ENCODE assay signal across 8 cellular contexts in genomic region chr13:106570354-106570822, GRCh38. TPM values are rescaled to one million over a fixed set of nuclear protein-coding genes. Genes with fewer than 3 reads are reported as not detected.
DNase-seq lines count a peak whose midpoint lies in the region; ATAC-seq and TF ChIP-seq lines count a peak whose summit lies in the region.

No MANE protein-coding gene starts in this region.

- TF ChIP-seq CTCF in coronary artery (IDR thresholded peaks at IDR 0.05), result no peak
- TF ChIP-seq CTCF in mesothelial cell of epicardium (IDR thresholded peaks at IDR 0.05; ENCODE audit: unreplicated experiment), result no peak

- H3K4me3 Mint-ChIP-seq in mesothelial cell of epicardium, result peak overlapping the region; percentile 56
- H3K4me3 Mint-ChIP-seq in stimulated activated effector memory CD8-positive, alpha-beta T cell treated with anti-CD3 and anti-CD28 coated beads, Interleukin-12 subunit alpha, Interleukin-12 subunit beta, amount 100 ng/mL, for 72 hours, result peak overlapping the region; percentile 49

- H3K9me3 Mint-ChIP-seq in mesothelial cell of epicardium, result no peaks in the 10 kb centered on the region
- no peaks in the 10 kb centered on the region for H3K9me3 Mint-ChIP-seq in stimulated activated effector memory CD8-positive, alpha-beta T cell treated with anti-CD3 and anti-CD28 coated beads, Interleukin-12 subunit alpha, Interleukin-12 subunit beta, amount 100 ng/mL, for 72 hours

- DNase-seq in D341Med (ENCODE audit: low spot score) (peak; percentile 43), HPDE6-E6E7 (ENCODE audit: extremely low spot score) (peak; percentile 21), coronary artery (ENCODE audit: low spot score) (peak; percentile 74), mesothelial cell of epicardium (ENCODE audit: low spot score in 2 of 2, unreplicated experiment in 2 of 2) (peak; percentile 60 to 84), NCI-H1105 (lab: John Stamatoyannopoulos, UW) (no peak)
- peak in 1 of 2 donors; percentile 14 for DNase-seq in stimulated activated effector memory CD8-positive, alpha-beta T cell treated with anti-CD3 and anti-CD28 coated beads, Interleukin-12 subunit alpha, Interleukin-12 subunit beta, amount 100 ng/mL, for 72 hours (ENCODE audit: low spot score in 2 of 2)

- H3K27me3 Mint-ChIP-seq in mesothelial cell of epicardium (ENCODE audit: low read depth), result no peaks in the 10 kb centered on the region

- H3K27ac ChIP-seq in coronary artery, result peak overlapping the region in 1 of 2 donors; percentile 57

- no peak overlapping the region for H3K4me3 ChIP-seq in coronary artery

- H3K27ac Mint-ChIP-seq in mesothelial cell of epicardium, result peak overlapping the region; percentile 90
- peak overlapping the region; percentile 56 for H3K27ac Mint-ChIP-seq in stimulated activated effector memory CD8-positive, alpha-beta T cell treated with anti-CD3 and anti-CD28 coated beads, Interleukin-12 subunit alpha, Interleukin-12 subunit beta, amount 100 ng/mL, for 72 hours

- H3K36me3 Mint-ChIP-seq in mesothelial cell of epicardium, result no peaks in the 10 kb centered on the region
- peaks cover 23% of the 10 kb centered on the region for H3K36me3 Mint-ChIP-seq in stimulated activated effector memory CD8-positive, alpha-beta T cell treated with anti-CD3 and anti-CD28 coated beads, Interleukin-12 subunit alpha, Interleukin-12 subunit beta, amount 100 ng/mL, for 72 hours

- H3K4me1 Mint-ChIP-seq in mesothelial cell of epicardium, result peaks cover 23% of the 10 kb centered on the region
- H3K4me1 Mint-ChIP-seq in stimulated activated effector memory CD8-positive, alpha-beta T cell treated with anti-CD3 and anti-CD28 coated beads, Interleukin-12 subunit alpha, Interleukin-12 subunit beta, amount 100 ng/mL, for 72 hours, result peaks cover 29% of the 10 kb centered on the region

- peak; percentile 42 to 63 for ATAC-seq in activated CD4-positive, CD25-positive, alpha-beta regulatory T cell treated with anti-CD3 and anti-CD28 coated beads, Interleukin-2, amount 50 U/mL, for 24 hours
- peak; percentile 22 for ATAC-seq in stimulated activated effector memory CD8-positive, alpha-beta T cell treated with anti-CD3 and anti-CD28 coated beads, Interleukin-12 subunit alpha, Interleukin-12 subunit beta, amount 100 ng/mL, for 72 hours
- ATAC-seq in GM21529 (IDR thresholded peaks at IDR 0.05; ENCODE audit: unreplicated experiment), result no peak

RNA-seq across cellular contexts. Expression of gene ARGLU1, which starts 2.5 kb away (rescaled TPM):
- total RNA-seq in mesothelial cell of epicardium, result 231 to 235 TPM (median 233 TPM) in 3 replicates

RNA-seq across cellular contexts. Expression of gene EFNB2, which starts 34.9 kb away (rescaled TPM):
- total RNA-seq in mesothelial cell of epicardium, result 197 to 211 TPM (median 202 TPM) in 3 replicates
